ENCODE assay signal across 22 cellular contexts in genomic region chr11:3201677-3202181, GRCh38. TPM values are rescaled to one million over a fixed set of nuclear protein-coding genes. Genes with fewer than 3 reads are reported as not detected.
"Had no signal": no experiment of that assay in that cellular context is flagged by ENCODE, and none has a peak within 500 bp of the region (broad histone marks: within the 10 kb centered on the region; RNA-seq: fewer than 3 reads in every experiment).

No MANE protein-coding gene starts in this region.

- H3K4me3 ChIP-seq: cardiac muscle cell, dorsolateral prefrontal cortex, left ventricle myocardium inferior, pancreas, vagina had no signal

- DNase-seq: activated CD4-positive, alpha-beta T cell treated with anti-CD3 and anti-CD28 coated beads, Interleukin-2, amount 50 U/mL, for 4 hours; activated gamma-delta T cell treated with Interleukin-2 at 50 U/mL for 16 hours; activated naive CD8-positive, alpha-beta T cell treated with anti-CD3 and anti-CD28 coated beads for 36 hours; activated T-cell treated with anti-CD3 and anti-CD28 coated beads, Interleukin-2, amount 50 U/mL, for 72 hours; amniotic stem cell; foreskin melanocyte; hypothalamus; naive thymus-derived CD4-positive, alpha-beta T cell; stimulated activated naive B cell treated with anti-CD40 and anti-IgM and Interleukin-4, amounts not matched to agents 10 μg/mL and 1 μg/mL and 100 μg/mL, for 72 hours; SW 1271; trophoblast cell had no signal

- H3K9me3 Mint-ChIP-seq: activated naive CD8-positive, alpha-beta T cell treated with anti-CD3 and anti-CD28 coated beads for 36 hours; activated T-cell treated with anti-CD3 and anti-CD28 coated beads, Interleukin-2, amount 50 U/mL, for 72 hours; memory B cell; naive thymus-derived CD4-positive, alpha-beta T cell; stimulated activated naive B cell treated with anti-CD40 and anti-IgM and Interleukin-4, amounts not matched to agents 10 μg/mL and 1 μg/mL and 100 μg/mL, for 72 hours had no signal

- H3K36me3 ChIP-seq: cardiac muscle cell, left ventricle myocardium inferior, pancreas, vagina had no signal

- H3K27ac ChIP-seq: cardiac muscle cell, dorsolateral prefrontal cortex, left ventricle myocardium inferior, pancreas, vagina, VCaP had no signal

- H3K4me1 Mint-ChIP-seq: memory B cell; stimulated activated naive B cell treated with anti-CD40 and anti-IgM and Interleukin-4, amounts not matched to agents 10 μg/mL and 1 μg/mL and 100 μg/mL, for 72 hours had no signal

- H3K4me3 Mint-ChIP-seq: activated naive CD8-positive, alpha-beta T cell treated with anti-CD3 and anti-CD28 coated beads for 36 hours; activated T-cell treated with anti-CD3 and anti-CD28 coated beads, Interleukin-2, amount 50 U/mL, for 72 hours; memory B cell; stimulated activated naive B cell treated with anti-CD40 and anti-IgM and Interleukin-4, amounts not matched to agents 10 μg/mL and 1 μg/mL and 100 μg/mL, for 72 hours had no signal

- H3K4me1 ChIP-seq: pancreas had no signal

- H3K36me3 Mint-ChIP-seq: activated naive CD8-positive, alpha-beta T cell treated with anti-CD3 and anti-CD28 coated beads for 36 hours; memory B cell; naive thymus-derived CD4-positive, alpha-beta T cell; stimulated activated naive B cell treated with anti-CD40 and anti-IgM and Interleukin-4, amounts not matched to agents 10 μg/mL and 1 μg/mL and 100 μg/mL, for 72 hours had no signal

- H3K27me3 ChIP-seq: pancreas, vagina had no signal

- H3K9me3 ChIP-seq: left ventricle myocardium inferior, pancreas, vagina had no signal

- H3K27ac Mint-ChIP-seq: activated naive CD8-positive, alpha-beta T cell treated with anti-CD3 and anti-CD28 coated beads for 36 hours; activated T-cell treated with anti-CD3 and anti-CD28 coated beads, Interleukin-2, amount 50 U/mL, for 72 hours; memory B cell; naive thymus-derived CD4-positive, alpha-beta T cell; stimulated activated naive B cell treated with anti-CD40 and anti-IgM and Interleukin-4, amounts not matched to agents 10 μg/mL and 1 μg/mL and 100 μg/mL, for 72 hours had no signal

- FAIRE-seq: keratinocyte, pancreas had no signal

RNA-seq across cellular contexts. Expression of gene MRGPRG, which starts 16.9 kb away (rescaled TPM):
- total RNA-seq: activated CD8-positive, alpha-beta memory T cell treated with anti-CD3 and anti-CD28 coated beads for 36 hours; activated naive CD8-positive, alpha-beta T cell treated with anti-CD3 and anti-CD28 coated beads for 36 hours; activated T-cell treated with anti-CD3 and anti-CD28 coated beads, Interleukin-2, amount 50 U/mL, for 72 hours; cardiac muscle cell; dorsolateral prefrontal cortex; epithelial cell of proximal tubule; left ventricle myocardium inferior; mucosa of gallbladder; naive thymus-derived CD4-positive, alpha-beta T cell; pancreas; vagina had no signal
- polyA plus RNA-seq: cardiac muscle cell; keratinocyte; naive thymus-derived CD4-positive, alpha-beta T cell; pancreas had no signal

RNA-seq across cellular contexts. Expression of gene MRGPRE, which starts 30.5 kb away (rescaled TPM):
- total RNA-seq: activated CD8-positive, alpha-beta memory T cell treated with anti-CD3 and anti-CD28 coated beads for 36 hours; activated naive CD8-positive, alpha-beta T cell treated with anti-CD3 and anti-CD28 coated beads for 36 hours; activated T-cell treated with anti-CD3 and anti-CD28 coated beads, Interleukin-2, amount 50 U/mL, for 72 hours; cardiac muscle cell; epithelial cell of proximal tubule; naive thymus-derived CD4-positive, alpha-beta T cell; vagina had no signal
- polyA plus RNA-seq: cardiac muscle cell; keratinocyte; naive thymus-derived CD4-positive, alpha-beta T cell had no signal
